ENCODE assay signal across 8 cellular contexts in genomic region chr21:45590246-45590725, GRCh38. TPM values are rescaled to one million over a fixed set of nuclear protein-coding genes. Genes with fewer than 3 reads are reported as not detected.
DNase-seq lines count a peak whose midpoint lies in the region; ATAC-seq and TF ChIP-seq lines count a peak whose summit lies in the region.

No MANE protein-coding gene starts in this region.

- peaks cover 8% of the 10 kb centered on the region for H3K4me1 Mint-ChIP-seq in mesothelial cell of epicardium

- no peaks in the 10 kb centered on the region for H3K36me3 Mint-ChIP-seq in mesothelial cell of epicardium

- H3K9me3 ChIP-seq in adipocyte (ENCODE audit: control insufficient read depth, low read length), result peaks cover 40% of the 10 kb centered on the region

- H3K27me3 ChIP-seq in adipocyte (replicated peaks; ENCODE audit: control insufficient read depth, insufficient read depth, low read length), result peaks cover 36% of the 10 kb centered on the region

- no peak overlapping the region for H3K27ac Mint-ChIP-seq in mesothelial cell of epicardium

- H3K4me1 ChIP-seq in adipocyte (ENCODE audit: control insufficient read depth, insufficient read depth, low read length), result no peaks in the 10 kb centered on the region

- H3K9me3 Mint-ChIP-seq in mesothelial cell of epicardium, result peaks cover 33% of the 10 kb centered on the region

- no peaks in the 10 kb centered on the region for H3K36me3 ChIP-seq in adipocyte (ENCODE audit: control insufficient read depth, insufficient read depth, low read length, severe bottlenecking)

- peak; percentile 98 for DNase-seq in GM10266 (ENCODE audit: extremely low spot score)
- DNase-seq in RPMI7951 (ENCODE audit: low read depth), result peak; percentile 34
- DNase-seq in adipocyte (ENCODE audit: low read depth), result peak; percentile 76
- DNase-seq in stimulated activated CD4-positive, alpha-beta T cell treated with anti-CD3 and anti-CD28 coated beads, Interleukin-1b, Interleukin-23, amount 100 ng/mL, for 24 hours (ENCODE audit: low read depth in 4 of 4, low spot score in 1 of 4), result peak; percentile 59 to 74 (median 70)
- no peak for DNase-seq in NCI-H187 treated with DMSO at 0.1 percent for 48 hours (lab: John Stamatoyannopoulos, UW)
- DNase-seq in mesothelial cell of epicardium (ENCODE audit: low spot score in 2 of 2, unreplicated experiment in 2 of 2), result no peak

- no peak for ATAC-seq in GM19463 (IDR thresholded peaks at IDR 0.05; ENCODE audit: unreplicated experiment)

- H3K4me3 Mint-ChIP-seq in mesothelial cell of epicardium, result no peak overlapping the region

- peak overlapping the region; percentile 59 for H3K9ac ChIP-seq in adipocyte (ENCODE audit: low read length)

- TF ChIP-seq CTCF in GM10266 (IDR thresholded peaks at IDR 0.05; ENCODE audit: control insufficient read depth, insufficient read depth, low read depth, missing control alignments), result no peak
- TF ChIP-seq CTCF in mesothelial cell of epicardium (IDR thresholded peaks at IDR 0.05; ENCODE audit: unreplicated experiment), result no peak

- H3K4me3 ChIP-seq in adipocyte (ENCODE audit: low read length) (peak overlapping the region; percentile 74), iPS-11a (ENCODE audit: low read depth, low read length) (peak overlapping the region; percentile 30)

- H3K27me3 Mint-ChIP-seq in mesothelial cell of epicardium (ENCODE audit: low read depth), result peaks cover 36% of the 10 kb centered on the region

RNA-seq across cellular contexts. Expression of gene SLC19A1, which starts 48.0 kb away (rescaled TPM):
- 7.4 and 8.3 TPM in 2 replicates for total RNA-seq in RPMI7951 (2014; rRNA removed; shearing (Covaris generic))
- total RNA-seq in mesothelial cell of epicardium, result 32.6 to 36.8 TPM (median 33.0 TPM) in 3 replicates

RNA-seq across cellular contexts. Expression of gene PCBP3, which starts 53.2 kb away (rescaled TPM):
- 4.0 and 8.4 TPM in 2 replicates for total RNA-seq in RPMI7951 (2014; rRNA removed; shearing (Covaris generic))
- total RNA-seq in mesothelial cell of epicardium, result 5.0 to 5.4 TPM (median 5.1 TPM) in 3 replicates

Comparison
In these comparisons a context has a peak if more than half of its experiments do, and no peak if none do; other contexts are left out.
1. DNase-seq: peak in GM10266 (single experiment), RPMI7951 (single experiment), adipocyte (single experiment) and stimulated activated CD4-positive, alpha-beta T cell treated with anti-CD3 and anti-CD28 coated beads, Interleukin-1b, Interleukin-23, amount 100 ng/mL, for 24 hours (4 of 4); none in NCI-H187 treated with DMSO at 0.1 percent for 48 hours (single experiment) and mesothelial cell of epicardium (0 of 2).